In the genomic region with DNA sequence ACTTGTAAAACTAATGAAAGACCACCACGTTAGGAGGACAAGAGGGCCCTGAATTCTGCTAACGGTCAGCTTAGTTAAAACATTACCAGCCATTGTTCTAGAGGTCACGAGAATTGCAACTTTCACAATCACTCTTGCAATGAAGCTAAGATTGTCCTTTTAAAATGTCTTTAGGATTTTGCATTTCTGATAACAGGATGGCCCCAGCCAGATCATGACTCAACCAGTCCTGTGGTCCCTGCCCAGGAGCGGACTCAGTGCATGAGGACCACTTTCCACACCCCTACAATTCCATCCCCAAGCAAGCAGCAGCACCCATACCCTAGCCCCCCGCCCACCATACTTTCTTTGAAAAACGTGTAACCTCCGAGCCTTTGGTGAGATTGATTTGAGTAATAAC, we compare ENCODE assay signal across 27 cellular contexts. TPM values are rescaled to one million over a fixed set of nuclear protein-coding genes. Genes with fewer than 3 reads are reported as not detected.
A peak's percentile ranks its signal among the peaks of the same experiment; 100 is the strongest.
DNase-seq lines count a peak whose midpoint lies in the region; ATAC-seq, FAIRE-seq and TF ChIP-seq lines count a peak whose summit lies in the region.
"Had no signal": no experiment of that assay in that cellular context is flagged by ENCODE, and none has a peak within 500 bp of the region (broad histone marks: within the 10 kb centered on the region; RNA-seq: fewer than 3 reads in every experiment).

No MANE protein-coding gene starts in this region.

- peak overlapping the region; percentile 82; the same call in 1 of the 2 replicates for H3K27ac Mint-ChIP-seq in WTC11
- H3K27ac Mint-ChIP-seq: activated CD4-positive, alpha-beta T cell treated with anti-CD3 and anti-CD28 coated beads, Interleukin-2, amount 10 ng/mL, durations not matched to agents 24 days and 14 days; activated naive CD8-positive, alpha-beta T cell treated with anti-CD3 and anti-CD28 coated beads, Interleukin-2, amount 10 ng/mL, durations not matched to agents 7 days and 5 days had no signal

- H2BK20ac ChIP-seq in H1 (ENCODE audit: low read length), result no peak overlapping the region

- no peaks in the 10 kb centered on the region for H3K79me2 ChIP-seq in H1 (ENCODE audit: control insufficient read depth in 1 of 2, insufficient read depth in 2 of 2, low read length in 2 of 2)

- peaks cover 0 to 4% of the 10 kb centered on the region in 2 experiments for H4K20me1 ChIP-seq in H1 (replicated peaks in 1 of 2; ENCODE audit: control insufficient read depth in 1 of 2, insufficient read depth in 2 of 2, low read length in 2 of 2)

- H3K23ac ChIP-seq in H1 (ENCODE audit: insufficient read length) (no peak overlapping the region), neuronal stem cell (ENCODE audit: low read depth, low read length, poor library complexity) (no peak overlapping the region)

- H3K4me2 ChIP-seq in H1 (ENCODE audit: insufficient read depth in 1 of 2, low read depth in 2 of 2, low read length in 2 of 2), result no peak overlapping the region
- no peak overlapping the region for H3K4me2 ChIP-seq in neuronal stem cell (ENCODE audit: insufficient read depth, low read length, poor library complexity, severe bottlenecking)

- H3K23me2 ChIP-seq in H1 (ENCODE audit: low read depth, low read length), result no peaks in the 10 kb centered on the region; the same call in 1 of the 2 replicates

- H3K9me3 Mint-ChIP-seq in WTC11, result no peaks in the 10 kb centered on the region
- H3K9me3 Mint-ChIP-seq: activated CD4-positive, alpha-beta T cell treated with anti-CD3 and anti-CD28 coated beads, Interleukin-2, amount 10 ng/mL, durations not matched to agents 24 days and 14 days; activated naive CD8-positive, alpha-beta T cell treated with anti-CD3 and anti-CD28 coated beads, Interleukin-2, amount 10 ng/mL, durations not matched to agents 7 days and 5 days had no signal

- H3K14ac ChIP-seq in H1 (ENCODE audit: insufficient read length), result no peak overlapping the region
- peak overlapping the region; percentile 71 for H3K14ac ChIP-seq in neuronal stem cell (ENCODE audit: low read length)

- H3K18ac ChIP-seq in H1 (ENCODE audit: extremely low read depth, low read length) (no peak overlapping the region), neuronal stem cell (ENCODE audit: low read length) (no peak overlapping the region)

- H3K27me3 ChIP-seq in H1 (replicated peaks in 1 of 4; ENCODE audit: control insufficient read depth in 3 of 4, extremely low read depth in 1 of 4, insufficient read depth in 3 of 4, low read length in 3 of 4), result no peaks in the 10 kb centered on the region
- no peaks in the 10 kb centered on the region for H3K27me3 ChIP-seq in neuronal stem cell (ENCODE audit: control insufficient read depth in 3 of 3, insufficient read depth in 3 of 3, low read depth in 1 of 3, low read length in 3 of 3)
- H3K27me3 ChIP-seq: BE2C, sigmoid colon, SJCRH30, transverse colon had no signal

- POLR2A ChIA-PET in WTC11 (lab: Charles Lee) (no interaction called here), H1 (lab: Charles Lee; ENCODE audit: partially characterized antibody) (interaction anchor here (0.6 to 1.1 kb wide), 4 partner anchors 21 to 278 kb away, joined by 3 read pairs; no protein-coding TSS in a partner anchor)

- TF ChIP-seq POLR2A in H1 (IDR thresholded peaks at IDR 0.05; ENCODE audit: control extremely low read depth in 1 of 2, low read depth in 2 of 2, low read length in 2 of 2), result no peak

- H2AFZ ChIP-seq in H1 (ENCODE audit: low read length) (peak overlapping the region; percentile 20; the same call in 1 of the 2 replicates), neuronal stem cell (ENCODE audit: low read length) (no peak overlapping the region)

- TF ChIP-seq CTCF in WTC11 (IDR thresholded peaks at IDR 0.05) (no peak), H1 (IDR thresholded peaks at IDR 0.05; ENCODE audit: control extremely low read depth in 1 of 3, insufficient read depth in 1 of 3, low read depth in 1 of 3, low read length in 3 of 3) (no peak)

- no peak overlapping the region for H4K5ac ChIP-seq in H1 (ENCODE audit: insufficient read length, low read depth, low read length)

- no peak for ATAC-seq in WTC11
- ATAC-seq in GM21526 (IDR thresholded peaks at IDR 0.05; ENCODE audit: low FRiP score, unreplicated experiment), result no peak
- ATAC-seq: HCT116, left colon had no signal

- H4K8ac ChIP-seq in H1 (ENCODE audit: extremely low read depth, insufficient read depth, low read length) (no peak overlapping the region), neuronal stem cell (ENCODE audit: low read depth, low read length) (no peak overlapping the region)

- no peaks in the 10 kb centered on the region for H3K36me3 Mint-ChIP-seq in WTC11

- H3K4me1 ChIP-seq in H1 (replicated peaks in 1 of 4; ENCODE audit: control insufficient read depth in 3 of 4, insufficient read depth in 4 of 4, low read length in 3 of 4), result peaks cover 0 to 11% (median 5%) of the 10 kb centered on the region in 4 experiments; a peak in 5 of 7 replicates
- peaks cover 0 to 9% of the 10 kb centered on the region in 2 donors for H3K4me1 ChIP-seq in neuronal stem cell (ENCODE audit: control insufficient read depth in 2 of 2, insufficient read depth in 1 of 2, low read depth in 1 of 2, low read length in 2 of 2)
- H3K4me1 ChIP-seq: BE2C had no signal

- H3K27ac ChIP-seq in H1 (ENCODE audit: low read depth, low read length), result no peak overlapping the region
- no peak overlapping the region for H3K27ac ChIP-seq in neuronal stem cell (replicated peaks; ENCODE audit: low read length)
- H3K27ac ChIP-seq: sigmoid colon, SJCRH30, transverse colon had no signal

- H2BK12ac ChIP-seq in H1 (ENCODE audit: low read depth, low read length) (no peak overlapping the region), neuronal stem cell (ENCODE audit: low read length) (no peak overlapping the region)

- no peak for TF ChIP-seq RAD21 in H1 (IDR thresholded peaks at IDR 0.05 in 1 of 2, conservative IDR thresholded peaks at IDR 0.05 in 1 of 2; ENCODE audit: low read depth in 2 of 2, low read length in 2 of 2)

- DNase-seq in ELR (ENCODE audit: low read depth) (peak; percentile 32), WTC11 (ENCODE audit: low spot score) (no peak), H1 (ENCODE audit: low read depth in 1 of 2, low spot score in 2 of 2) (no peak), neuronal stem cell (ENCODE audit: low spot score) (no peak), SHP77 (lab: John Stamatoyannopoulos, UW) (no peak), AML-193 (lab: John Stamatoyannopoulos, UW) (no peak), NCI-H524 (lab: John Stamatoyannopoulos, UW) (no peak)
- DNase-seq: ACHN; activated CD4-positive, alpha-beta T cell treated with anti-CD3 and anti-CD28 coated beads, Interleukin-2, amount 10 ng/mL, durations not matched to agents 24 days and 14 days; activated CD8-positive, alpha-beta memory T cell treated with anti-CD3 and anti-CD28 coated beads for 24 hours; activated effector memory CD4-positive, alpha-beta T cell treated with Interleukin-2 at 50 U/mL for 16 hours; activated naive CD8-positive, alpha-beta T cell treated with anti-CD3 and anti-CD28 coated beads, Interleukin-2, amount 10 ng/mL, durations not matched to agents 7 days and 5 days; BE2C; hypothalamus; Kasumi-1; left colon; NCI-H146; NCI-H2107; NCI-H345; sigmoid colon; SJCRH30; stimulated activated CD4-positive, alpha-beta T cell treated with anti-CD3 and anti-CD28 coated beads, Interleukin-4, amount 100 ng/mL, for 4 hours; T1000; transverse colon had no signal

- H3K4me3 Mint-ChIP-seq in WTC11, result no peak overlapping the region
- H3K4me3 Mint-ChIP-seq: activated CD4-positive, alpha-beta T cell treated with anti-CD3 and anti-CD28 coated beads, Interleukin-2, amount 10 ng/mL, durations not matched to agents 24 days and 14 days; activated naive CD8-positive, alpha-beta T cell treated with anti-CD3 and anti-CD28 coated beads, Interleukin-2, amount 10 ng/mL, durations not matched to agents 7 days and 5 days had no signal

- no peaks in the 10 kb centered on the region for H3K36me3 ChIP-seq in H1 (ENCODE audit: control insufficient read depth in 2 of 4, insufficient read depth in 4 of 4, low read length in 3 of 4)
- peaks cover 6 to 19% of the 10 kb centered on the region in 2 donors for H3K36me3 ChIP-seq in neuronal stem cell (replicated peaks in 1 of 2; ENCODE audit: control insufficient read depth in 2 of 2, insufficient read depth in 2 of 2, low read length in 2 of 2)
- H3K36me3 ChIP-seq: transverse colon had no signal

- CTCF ChIA-PET in WTC11 (lab: Charles Lee) (interaction anchor here (1.4 to 1.6 kb wide), 2 partner anchors 12 to 38 kb away, joined by 5 to 6 read pairs; no protein-coding TSS in a partner anchor), H1 (lab: Charles Lee; ENCODE audit: partially characterized antibody) (interaction anchor here (0.7 to 2.1 kb wide), 3 partner anchors 8 to 48 kb away, joined by 3 to 8 read pairs (median 4); no protein-coding TSS in a partner anchor)

- peaks cover 38% of the 10 kb centered on the region for H3K4me1 Mint-ChIP-seq in WTC11
- H3K4me1 Mint-ChIP-seq: activated CD4-positive, alpha-beta T cell treated with anti-CD3 and anti-CD28 coated beads, Interleukin-2, amount 10 ng/mL, durations not matched to agents 24 days and 14 days had no signal

- H3K9ac ChIP-seq in H1 (replicated peaks in 1 of 4; ENCODE audit: extremely low read depth in 1 of 4, low read depth in 3 of 4, low read length in 3 of 4) (no peak overlapping the region), neuronal stem cell (ENCODE audit: low read depth, low read length, poor library complexity) (no peak overlapping the region)

- no peak overlapping the region for H3K56ac ChIP-seq in H1 (replicated peaks; ENCODE audit: insufficient read length, low read depth, low read length)

- no peak overlapping the region for H2BK5ac ChIP-seq in H1 (ENCODE audit: low read depth, low read length)
- no peak overlapping the region for H2BK5ac ChIP-seq in neuronal stem cell (ENCODE audit: low read length)

- H3K4ac ChIP-seq in H1 (replicated peaks; ENCODE audit: insufficient read length, low read depth, low read length), result no peak overlapping the region
- H3K4ac ChIP-seq in neuronal stem cell (ENCODE audit: low read length), result no peak overlapping the region

- no peak overlapping the region for H2BK15ac ChIP-seq in H1 (ENCODE audit: low read length)
- H2BK15ac ChIP-seq in neuronal stem cell (ENCODE audit: low read length), result no peak overlapping the region

- H2BK120ac ChIP-seq in H1 (replicated peaks; ENCODE audit: low read depth, low read length) (no peak overlapping the region), neuronal stem cell (ENCODE audit: low read depth, low read length) (no peak overlapping the region)

- H4K91ac ChIP-seq in H1 (replicated peaks; ENCODE audit: insufficient read length, low read length), result no peak overlapping the region
- H4K91ac ChIP-seq in neuronal stem cell (ENCODE audit: low read depth, low read length, poor library complexity), result no peak overlapping the region

- 72% methylated on average over 7 of the region's 7 CpGs; no CpG with 5 or more reads in 1 of the 2 experiments for WGBS in H1 (ENCODE audit: extremely low coverage in 1 of 2, insufficient coverage in 1 of 2, insufficient read length in 1 of 2, insufficient replicate concordance in 2 of 2, low coverage in 1 of 2, low lambda C conversion rate in 2 of 2, missing lambda C conversion rate in 1 of 2), 2 experiments
- no CpG with 5 or more reads among the region's 7 CpGs for WGBS in neuronal stem cell (ENCODE audit: extremely low coverage in 2 of 2, insufficient read length in 2 of 2, insufficient replicate concordance in 1 of 2), 2 donors

- 0 out of 2 replicates have a peak, but pooled peaks cover 3% of the 10 kb centered on the region for H3K79me1 ChIP-seq in H1 (ENCODE audit: low read depth, low read length)
- peaks cover 3% of the 10 kb centered on the region for H3K79me1 ChIP-seq in neuronal stem cell (ENCODE audit: low read depth, low read length)

- no peaks in the 10 kb centered on the region for H3K27me3 Mint-ChIP-seq in WTC11 (ENCODE audit: low read depth)
- H3K27me3 Mint-ChIP-seq: activated CD4-positive, alpha-beta T cell treated with anti-CD3 and anti-CD28 coated beads, Interleukin-2, amount 10 ng/mL, durations not matched to agents 24 days and 14 days had no signal

- no peak for TF ChIP-seq EP300 in H1 (IDR thresholded peaks at IDR 0.05; ENCODE audit: borderline replicate concordance in 1 of 2, low read depth in 2 of 2, low read length in 2 of 2)

- H3K4me3 ChIP-seq in H1 (ENCODE audit: extremely low read depth in 1 of 4, insufficient read depth in 2 of 4, low read depth in 3 of 4, low read length in 4 of 4), result no peak overlapping the region
- no peak overlapping the region for H3K4me3 ChIP-seq in neuronal stem cell (ENCODE audit: low read length in 2 of 2)
- H3K4me3 ChIP-seq: sigmoid colon, SJCRH30, transverse colon had no signal

- no peaks in the 10 kb centered on the region for H3K9me3 ChIP-seq in H1 (ENCODE audit: insufficient read depth in 2 of 2, low read depth in 1 of 2, low read length in 1 of 2)
- H3K9me3 ChIP-seq in neuronal stem cell (replicated peaks in 1 of 2; ENCODE audit: control insufficient read depth in 2 of 2, insufficient read depth in 1 of 2, low read depth in 1 of 2, low read length in 2 of 2), result peaks cover 0 to 6% of the 10 kb centered on the region in 2 donors
- H3K9me3 ChIP-seq: BE2C, sigmoid colon, SJCRH30, transverse colon had no signal

- H2AK5ac ChIP-seq in H1 (ENCODE audit: low read depth, low read length) (no peak overlapping the region), neuronal stem cell (ENCODE audit: low read depth, low read length) (no peak overlapping the region)

- FAIRE-seq in H1 (lab: Jason Lieb, UNC), result no peak
- FAIRE-seq: RCC 7860 had no signal

RNA-seq across cellular contexts. Expression of a gene that starts 28.7 kb away (rescaled TPM):
- total RNA-seq in WTC11 (2021), result 808 to 842 TPM (median 832 TPM) in 3 replicates
- 846 and 878 TPM in 2 replicates for total RNA-seq in H1 (2021; fragmentation: NEBNext Ultra II Directional; extraction: Animal tissue kit (Norgen Biotek cat#: 25700))
- polyA plus RNA-seq in H1 (2011; rRNA removed), result 207 and 339 TPM in 2 replicates
- polyA plus RNA-seq in H1 (2011; cell fraction: cytosol; rRNA removed), result 573 TPM
- polyA plus RNA-seq in H1 (2011; cell fraction: nucleus; rRNA removed), result 133 TPM
- 633 to 1,199 TPM (median 736 TPM) in 4 replicates for polyA plus RNA-seq in H1 (2012, experiment 1 of 2)
- 57.5 TPM for polyA plus RNA-seq in H1 (2012, experiment 2 of 2)
- polyA plus RNA-seq in H1 (2013, experiment 1 of 2), result 794 TPM
- 842 TPM for polyA plus RNA-seq in H1 (2013, experiment 2 of 2)
- 567 and 580 TPM in 2 replicates for polyA minus RNA-seq in H1 (2011; rRNA and poly(A)+ RNA removed)
- 1,082 TPM for polyA minus RNA-seq in H1 (2011; cell fraction: cytosol; rRNA and poly(A)+ RNA removed)
- 248 TPM for polyA minus RNA-seq in H1 (2011; cell fraction: nucleus; rRNA and poly(A)+ RNA removed)
- 653 TPM for polyA plus RNA-seq in neuronal stem cell (2013, experiment 1 of 2)
- polyA plus RNA-seq in neuronal stem cell (2013, experiment 2 of 2), result 672 TPM
